In genomic region chr2:51013870-51014526, GRCh38 we compare ENCODE assay signal across 1 cellular context.
TF ChIP-seq lines count a peak whose summit lies in the region.

No MANE protein-coding gene starts in this region.

TF ChIP-seq in SK-N-SH, 30 proteins besides CTCF, POLR2A, EP300 and RAD21:
- no peak for TF ChIP-seq GABPA (IDR thresholded peaks at IDR 0.05; ENCODE audit: low read depth)
- no peak for TF ChIP-seq FOXJ3 (CRISPR knock-in tag; IDR thresholded peaks at IDR 0.05)
- TF ChIP-seq, protein P1, sequence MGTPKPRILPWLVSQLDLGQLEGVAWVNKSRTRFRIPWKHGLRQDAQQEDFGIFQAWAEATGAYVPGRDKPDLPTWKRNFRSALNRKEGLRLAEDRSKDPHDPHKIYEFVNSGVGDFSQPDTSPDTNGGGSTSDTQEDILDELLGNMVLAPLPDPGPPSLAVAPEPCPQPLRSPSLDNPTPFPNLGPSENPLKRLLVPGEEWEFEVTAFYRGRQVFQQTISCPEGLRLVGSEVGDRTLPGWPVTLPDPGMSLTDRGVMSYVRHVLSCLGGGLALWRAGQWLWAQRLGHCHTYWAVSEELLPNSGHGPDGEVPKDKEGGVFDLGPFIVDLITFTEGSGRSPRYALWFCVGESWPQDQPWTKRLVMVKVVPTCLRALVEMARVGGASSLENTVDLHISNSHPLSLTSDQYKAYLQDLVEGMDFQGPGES (IDR thresholded peaks at IDR 0.05; ENCODE audit: low read depth, low read length), result no peak
- TF ChIP-seq NRF1 (IDR thresholded peaks at IDR 0.05; ENCODE audit: low read depth, low read length), result no peak
- TF ChIP-seq SIN3A (IDR thresholded peaks at IDR 0.05; ENCODE audit: borderline replicate concordance, low read depth, low read length), result no peak
- no peak for TF ChIP-seq MXI1 (IDR thresholded peaks at IDR 0.05; ENCODE audit: low read depth, low read length)
- no peak for TF ChIP-seq PBX3 (IDR thresholded peaks at IDR 0.05)
- TF ChIP-seq, protein P2, sequence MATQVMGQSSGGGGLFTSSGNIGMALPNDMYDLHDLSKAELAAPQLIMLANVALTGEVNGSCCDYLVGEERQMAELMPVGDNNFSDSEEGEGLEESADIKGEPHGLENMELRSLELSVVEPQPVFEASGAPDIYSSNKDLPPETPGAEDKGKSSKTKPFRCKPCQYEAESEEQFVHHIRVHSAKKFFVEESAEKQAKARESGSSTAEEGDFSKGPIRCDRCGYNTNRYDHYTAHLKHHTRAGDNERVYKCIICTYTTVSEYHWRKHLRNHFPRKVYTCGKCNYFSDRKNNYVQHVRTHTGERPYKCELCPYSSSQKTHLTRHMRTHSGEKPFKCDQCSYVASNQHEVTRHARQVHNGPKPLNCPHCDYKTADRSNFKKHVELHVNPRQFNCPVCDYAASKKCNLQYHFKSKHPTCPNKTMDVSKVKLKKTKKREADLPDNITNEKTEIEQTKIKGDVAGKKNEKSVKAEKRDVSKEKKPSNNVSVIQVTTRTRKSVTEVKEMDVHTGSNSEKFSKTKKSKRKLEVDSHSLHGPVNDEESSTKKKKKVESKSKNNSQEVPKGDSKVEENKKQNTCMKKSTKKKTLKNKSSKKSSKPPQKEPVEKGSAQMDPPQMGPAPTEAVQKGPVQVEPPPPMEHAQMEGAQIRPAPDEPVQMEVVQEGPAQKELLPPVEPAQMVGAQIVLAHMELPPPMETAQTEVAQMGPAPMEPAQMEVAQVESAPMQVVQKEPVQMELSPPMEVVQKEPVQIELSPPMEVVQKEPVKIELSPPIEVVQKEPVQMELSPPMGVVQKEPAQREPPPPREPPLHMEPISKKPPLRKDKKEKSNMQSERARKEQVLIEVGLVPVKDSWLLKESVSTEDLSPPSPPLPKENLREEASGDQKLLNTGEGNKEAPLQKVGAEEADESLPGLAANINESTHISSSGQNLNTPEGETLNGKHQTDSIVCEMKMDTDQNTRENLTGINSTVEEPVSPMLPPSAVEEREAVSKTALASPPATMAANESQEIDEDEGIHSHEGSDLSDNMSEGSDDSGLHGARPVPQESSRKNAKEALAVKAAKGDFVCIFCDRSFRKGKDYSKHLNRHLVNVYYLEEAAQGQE (IDR thresholded peaks at IDR 0.05; ENCODE audit: low read depth, low read length), result no peak
- peak; percentile 48; the same call in 1 of the 2 replicates for TF ChIP-seq GATA2 (CRISPR knock-in tag; IDR thresholded peaks at IDR 0.05)
- 0 out of 2 replicates have a peak, but pooled peaks have one; percentile 4 for TF ChIP-seq JUND (IDR thresholded peaks at IDR 0.05)
- no peak for TF ChIP-seq SMC3 (IDR thresholded peaks at IDR 0.05; ENCODE audit: low read depth, low read length)
- no peak for TF ChIP-seq MAX (IDR thresholded peaks at IDR 0.05; ENCODE audit: low read depth)
- TF ChIP-seq RFX5 (IDR thresholded peaks at IDR 0.05; ENCODE audit: low read length), result no peak
- TF ChIP-seq POLR2AphosphoS5 (IDR thresholded peaks at IDR 0.05; ENCODE audit: low read depth, low read length), result no peak
- TF ChIP-seq TAF1 (IDR thresholded peaks at IDR 0.05; ENCODE audit: borderline replicate concordance, low read depth, low read length), result no peak
- no peak for TF ChIP-seq RXRA (IDR thresholded peaks at IDR 0.05; ENCODE audit: borderline replicate concordance, low read depth)
- TF ChIP-seq FOSL2 (IDR thresholded peaks at IDR 0.05; ENCODE audit: borderline replicate concordance, low read depth), result no peak
